Comparison of ENCODE assay signal across 9 cellular contexts in genomic region chr6:87151786-87152527, GRCh38. TPM values are rescaled to one million over a fixed set of nuclear protein-coding genes. Genes with fewer than 3 reads are reported as not detected.
DNase-seq lines count a peak whose midpoint lies in the region; ATAC-seq and TF ChIP-seq lines count a peak whose summit lies in the region.
"Had no signal": no experiment of that assay in that cellular context is flagged by ENCODE, and none has a peak within 500 bp of the region (broad histone marks: within the 10 kb centered on the region; RNA-seq: fewer than 3 reads in every experiment).

No MANE protein-coding gene starts in this region.

- peak overlapping the region; percentile 73 for H3K4me2 ChIP-seq in Karpas-422 (ENCODE audit: low read depth, low read length, poor library complexity, severe bottlenecking)

- no peaks in the 10 kb centered on the region for H3K9me3 ChIP-seq in Karpas-422 (ENCODE audit: low read length)

- H3K27me3 ChIP-seq in Karpas-422 (ENCODE audit: low read length): no peaks in the 10 kb centered on the region

- peak overlapping the region; percentile 72 for H3K9ac ChIP-seq in Karpas-422 (ENCODE audit: low read length)

- TF ChIP-seq CTCF in retinal pigment epithelial cell (conservative IDR thresholded peaks at IDR 0.05; ENCODE audit: low read depth, low read length): peak; percentile 6

- H3K9me3 Mint-ChIP-seq in T-helper 2 cell treated with Interferon-gamma antibody and Interleukin-4, amounts not matched to agents 5 μg/mL and 100 μg/mL, for 36 hours: no peaks in the 10 kb centered on the region

- peaks cover 9% of the 10 kb centered on the region for H4K20me1 ChIP-seq in Karpas-422 (ENCODE audit: insufficient read depth, low read depth, low read length)

- H3K27me3 Mint-ChIP-seq in T-helper 2 cell treated with Interferon-gamma antibody and Interleukin-4, amounts not matched to agents 5 μg/mL and 100 μg/mL, for 36 hours (ENCODE audit: low read depth): peaks cover 18% of the 10 kb centered on the region

- peak overlapping the region; percentile 91 for H3K4me3 Mint-ChIP-seq in T-helper 2 cell treated with Interferon-gamma antibody and Interleukin-4, amounts not matched to agents 5 μg/mL and 100 μg/mL, for 36 hours

- H3K36me3 Mint-ChIP-seq in T-helper 2 cell treated with Interferon-gamma antibody and Interleukin-4, amounts not matched to agents 5 μg/mL and 100 μg/mL, for 36 hours (ENCODE audit: low read depth): peaks cover 8% of the 10 kb centered on the region

- peaks cover 37% of the 10 kb centered on the region for H3K4me1 Mint-ChIP-seq in T-helper 2 cell treated with Interferon-gamma antibody and Interleukin-4, amounts not matched to agents 5 μg/mL and 100 μg/mL, for 36 hours (ENCODE audit: low read depth)

- H2AFZ ChIP-seq in Karpas-422 (ENCODE audit: low read length): peak overlapping the region; percentile 73

- H3K79me2 ChIP-seq in Karpas-422 (ENCODE audit: low read length): peaks cover 16% of the 10 kb centered on the region

- no peak overlapping the region for H3K27ac ChIP-seq in Karpas-422 (ENCODE audit: low read length)

- no peaks in the 10 kb centered on the region for H3K36me3 ChIP-seq in Karpas-422 (ENCODE audit: insufficient read depth, low read length)

- peak; percentile 81 for DNase-seq in DMS53 (lab: John Stamatoyannopoulos, UW)
- DNase-seq in Karpas-422: peak; percentile 79
- peak; percentile 76 for DNase-seq in T-helper 2 cell treated with Interferon-gamma antibody and Interleukin-4, amounts not matched to agents 5 μg/mL and 100 μg/mL, for 36 hours (ENCODE audit: low spot score)
- peak in 57 of 58 donors; percentile 22 to 91 (median 75) for DNase-seq in anterior cingulate cortex (lab: John Stamatoyannopoulos, UW)
- DNase-seq in hepatic stellate cell (ENCODE audit: low spot score): peak; percentile 41
- DNase-seq in retinal pigment epithelial cell (ENCODE audit: low read depth): no peak
- DNase-seq in GDM1 (lab: John Stamatoyannopoulos, UW): no peak

- H3K9me2 ChIP-seq in Karpas-422 (replicated peaks; ENCODE audit: insufficient read depth, low read length): no peaks in the 10 kb centered on the region

- H3K4me3 ChIP-seq in Karpas-422 (ENCODE audit: low read length) (peak overlapping the region; percentile 66), retinal pigment epithelial cell (ENCODE audit: low read length) (peak overlapping the region; percentile 53)

- peak overlapping the region; percentile 99 for H3K27ac Mint-ChIP-seq in T-helper 2 cell treated with Interferon-gamma antibody and Interleukin-4, amounts not matched to agents 5 μg/mL and 100 μg/mL, for 36 hours

- ATAC-seq in GM21515 (IDR thresholded peaks at IDR 0.05; ENCODE audit: unreplicated experiment): peak; percentile 34

- H3K4me1 ChIP-seq in Karpas-422 (ENCODE audit: low read length): peaks cover 40% of the 10 kb centered on the region

RNA-seq across cellular contexts. Expression of gene ZNF292, which starts 3.4 kb away (rescaled TPM):
- 61.8 and 62.8 TPM in 2 replicates for total RNA-seq in Karpas-422 (2014; rRNA removed; shearing (Covaris generic); ENCODE audit: low replicate concordance)

RNA-seq across cellular contexts. Expression of gene CGA, which starts 57.1 kb away (rescaled TPM):
- not detected in 2 replicates for total RNA-seq in Karpas-422 (2014; rRNA removed; shearing (Covaris generic); ENCODE audit: low replicate concordance)
- total RNA-seq: activated CD8-positive, alpha-beta memory T cell treated with anti-CD3 and anti-CD28 coated beads for 36 hours had no signal

Comparison
In these comparisons a context has a peak if more than half of its experiments do, and no peak if none do; other contexts are left out.
1. DNase-seq: peak in DMS53 (single experiment), Karpas-422 (single experiment), T-helper 2 cell treated with Interferon-gamma antibody and Interleukin-4, amounts not matched to agents 5 μg/mL and 100 μg/mL, for 36 hours (single experiment), anterior cingulate cortex (57 of 58) and hepatic stellate cell (single experiment); none in retinal pigment epithelial cell (single experiment) and GDM1 (single experiment).